11 cellular contexts compared by ENCODE assay signal in genomic region chr11:86990520-86990919, GRCh38. TPM values are rescaled to one million over a fixed set of nuclear protein-coding genes. Genes with fewer than 3 reads are reported as not detected.
DNase-seq lines count a peak whose midpoint lies in the region; ATAC-seq and TF ChIP-seq lines count a peak whose summit lies in the region.
"Had no signal": no experiment of that assay in that cellular context is flagged by ENCODE, and none has a peak within 500 bp of the region (broad histone marks: within the 10 kb centered on the region; RNA-seq: fewer than 3 reads in every experiment).

No MANE protein-coding gene starts in this region.

- H3K4me1 ChIP-seq in smooth muscle cell (ENCODE audit: low read depth) (peaks cover 8% of the 10 kb centered on the region), aorta (ENCODE audit: control insufficient read depth in 1 of 2, insufficient read depth in 2 of 2, low read length in 2 of 2) (peaks cover 2 to 9% of the 10 kb centered on the region in 2 donors)

- H4K20me1 ChIP-seq in smooth muscle cell (ENCODE audit: low read depth): no peaks in the 10 kb centered on the region

- in situ Hi-C loops in SK-MEL-5 (cut with HindIII; ENCODE audit: low pct_unique_long_range_greater_than_20kb, low sequenced_read_pairs): no loop called here

- H3K27ac ChIP-seq in smooth muscle cell (ENCODE audit: low read depth) (no peak overlapping the region), aorta (ENCODE audit: low read depth in 1 of 2, low read length in 2 of 2) (no peak overlapping the region)

- H3K27me3 ChIP-seq in H7 (ENCODE audit: control insufficient read depth, insufficient read depth, low read length): no peaks in the 10 kb centered on the region
- no peaks in the 10 kb centered on the region for H3K27me3 ChIP-seq in smooth muscle cell (ENCODE audit: low read depth)
- no peaks in the 10 kb centered on the region for H3K27me3 ChIP-seq in aorta (ENCODE audit: control insufficient read depth in 1 of 2, insufficient read depth in 2 of 2, low read length in 1 of 2)

- WGBS in smooth muscle cell (ENCODE audit: low lambda C conversion rate): 6% methylated on average over 3 of the region's 3 CpGs
- WGBS in aorta, 2 donors: 23 to 37% methylated on average over 3 of the region's 3 CpGs

- DNase-seq in H7: peak; percentile 55
- peak; percentile 7 for DNase-seq in SK-MEL-5 (ENCODE audit: low read depth, low spot score)
- DNase-seq in fibroblast of pulmonary artery (ENCODE audit: low read depth): peak; percentile 70
- DNase-seq in smooth muscle cell (lab: John Stamatoyannopoulos, UW; ENCODE audit: unreplicated experiment): no peak
- no peak for DNase-seq in inferior parietal cortex (ENCODE audit: extremely low spot score)
- DNase-seq in Right ventricle myocardium inferior (ENCODE audit: missing footprints): no peak
- no peak for DNase-seq in aorta
- DNase-seq: activated CD8-positive, alpha-beta T cell treated with anti-CD3 and anti-CD28 coated beads for 36 hours; activated naive CD8-positive, alpha-beta T cell treated with anti-CD3 and anti-CD28 coated beads, Interleukin-2, amount 50 U/mL, for 24 hours; erythroblast; SIG-M5 had no signal

- H3K9me3 ChIP-seq in smooth muscle cell (replicated peaks; ENCODE audit: low read depth): no peaks in the 10 kb centered on the region
- no peaks in the 10 kb centered on the region for H3K9me3 ChIP-seq in aorta (ENCODE audit: control insufficient read depth, low read length)

- no peaks in the 10 kb centered on the region for H3F3A ChIP-seq in smooth muscle cell (ENCODE audit: low read depth)

- no peak overlapping the region for H3K4me3 ChIP-seq in H7 (ENCODE audit: insufficient read depth, low read depth, low read length)
- H3K4me3 ChIP-seq in fibroblast of pulmonary artery (replicated peaks; ENCODE audit: low read depth, low read length): no peak overlapping the region
- no peak overlapping the region for H3K4me3 ChIP-seq in smooth muscle cell
- no peak overlapping the region for H3K4me3 ChIP-seq in aorta (ENCODE audit: low read length in 2 of 2)

- H3K9ac ChIP-seq in smooth muscle cell (ENCODE audit: low read depth): no peak overlapping the region

- peak overlapping the region; percentile 36 for H3K4me2 ChIP-seq in smooth muscle cell

- H2AFZ ChIP-seq in smooth muscle cell (ENCODE audit: low read depth): no peak overlapping the region

- intact Hi-C loops in Right ventricle myocardium inferior (cut with DNase I): loop anchor here (5.0 kb wide), 1 partner anchor 33 kb away; the partner anchor contains the start of gene FZD4
- intact Hi-C loops in aorta (cut with DNase I): loop anchor here in 1 of 2 donors (5.0 kb wide), 1 partner anchor 33 kb away; the partner anchor contains the start of gene FZD4

- TF ChIP-seq CTCF in fibroblast of pulmonary artery (IDR thresholded peaks at IDR 0.05; ENCODE audit: low read length, missing control alignments): no peak
- TF ChIP-seq CTCF in smooth muscle cell (IDR thresholded peaks at IDR 0.05; ENCODE audit: borderline replicate concordance, insufficient read depth, poor library complexity, severe bottlenecking): no peak

- ATAC-seq in Right ventricle myocardium inferior: no peak
- ATAC-seq in aorta (ENCODE audit: low FRiP score): no peak
- ATAC-seq: activated CD8-positive, alpha-beta T cell treated with anti-CD3 and anti-CD28 coated beads for 36 hours; activated naive CD8-positive, alpha-beta T cell treated with anti-CD3 and anti-CD28 coated beads, Interleukin-2, amount 50 U/mL, for 24 hours had no signal

- H3K36me3 ChIP-seq in H7 (replicated peaks; ENCODE audit: control insufficient read depth, insufficient read depth, low read length) (no peaks in the 10 kb centered on the region), smooth muscle cell (ENCODE audit: low read depth) (no peaks in the 10 kb centered on the region), aorta (ENCODE audit: control insufficient read depth in 1 of 2, insufficient read depth in 2 of 2, low read length in 1 of 2) (no peaks in the 10 kb centered on the region)

- H3K79me2 ChIP-seq in smooth muscle cell (ENCODE audit: low read depth): no peaks in the 10 kb centered on the region

RNA-seq across cellular contexts. Expression of gene FZD4, which starts 35.3 kb away (rescaled TPM):
- 4.1 and 4.3 TPM in 2 replicates for total RNA-seq in H7 (2014; rRNA removed; shearing (Covaris generic))
- total RNA-seq in SK-MEL-5 (2014; rRNA removed; shearing (Covaris generic)): 1.9 and 2.5 TPM in 2 replicates
- polyA plus RNA-seq in SK-MEL-5 (2015; cell fraction: cytosol; rRNA removed): 3.1 and 3.2 TPM in 2 replicates
- 4.0 and 4.2 TPM in 2 replicates for polyA plus RNA-seq in SK-MEL-5 (2015; cell fraction: nucleus; rRNA removed)
- total RNA-seq in smooth muscle cell: 5.8 and 6.6 TPM in 2 replicates
- polyA plus RNA-seq in smooth muscle cell: 1.8 and 2.8 TPM in 2 replicates
- total RNA-seq in Right ventricle myocardium inferior: 31.3 TPM
- total RNA-seq in aorta: 10 to 100 TPM; 50.8 to 91.2 TPM
- 10 to 100 TPM in 1 of 2 donors, 1 to 10 TPM in 1; 4.0 to 41.9 TPM for polyA plus RNA-seq in aorta

RNA-seq across cellular contexts. Expression of gene TMEM135, which starts 47.2 kb away (rescaled TPM):
- 27.9 and 44.9 TPM in 2 replicates for total RNA-seq in H7 (2014; rRNA removed; shearing (Covaris generic))
- total RNA-seq in SK-MEL-5 (2014; rRNA removed; shearing (Covaris generic)): 28.2 and 32.3 TPM in 2 replicates
- polyA plus RNA-seq in SK-MEL-5 (2015; cell fraction: cytosol; rRNA removed): 18.5 and 24.2 TPM in 2 replicates
- polyA plus RNA-seq in SK-MEL-5 (2015; cell fraction: nucleus; rRNA removed): 19.3 and 33.7 TPM in 2 replicates
- total RNA-seq in smooth muscle cell (21.7 and 32.3 TPM in 2 replicates), Right ventricle myocardium inferior (18.1 TPM), aorta (10 to 100 TPM; 33.9 to 49.0 TPM)
- polyA plus RNA-seq in smooth muscle cell (12.4 and 12.6 TPM in 2 replicates), aorta (10 to 100 TPM; 10.6 to 19.8 TPM)

Comparison
In these comparisons a context has a peak if more than half of its experiments do, and no peak if none do; other contexts are left out.
1. DNase-seq: peak in H7 (single experiment), SK-MEL-5 (single experiment) and fibroblast of pulmonary artery (single experiment); none in smooth muscle cell (single experiment), inferior parietal cortex (single experiment), Right ventricle myocardium inferior (single experiment) and aorta (0 of 2).